Comparison of ENCODE assay signal across 10 cellular contexts in genomic region chr6:119966484-119966883, GRCh38.
DNase-seq lines count a peak whose midpoint lies in the region; ATAC-seq and TF ChIP-seq lines count a peak whose summit lies in the region.
"Had no signal": no experiment of that assay in that cellular context is flagged by ENCODE, and none has a peak within 500 bp of the region (broad histone marks: within the 10 kb centered on the region; RNA-seq: fewer than 3 reads in every experiment).

No MANE protein-coding gene starts in this region.

- ATAC-seq in aorta (ENCODE audit: low FRiP score) = no peak

- H3K4me2 ChIP-seq in H9 (ENCODE audit: insufficient read depth, insufficient read length, low read length) = no peak overlapping the region
- H3K4me2 ChIP-seq: KMS-11 had no signal

- H3K4me3 ChIP-seq in aorta (ENCODE audit: low read length in 2 of 2) = no peak overlapping the region

- no peak overlapping the region for H2BK15ac ChIP-seq in H9 (ENCODE audit: low read depth, low read length)

- no peaks in the 10 kb centered on the region for H3K27me3 ChIP-seq in H9 (ENCODE audit: insufficient read depth, low read length)
- no peaks in the 10 kb centered on the region for H3K27me3 ChIP-seq in aorta (ENCODE audit: control insufficient read depth in 1 of 2, insufficient read depth in 2 of 2, low read length in 1 of 2)

- no peak overlapping the region for H4K91ac ChIP-seq in H9 (ENCODE audit: insufficient read length, low read depth, low read length)

- TF ChIP-seq CTCF in H9 (conservative IDR thresholded peaks at IDR 0.05) = peak; percentile 75

- H4K8ac ChIP-seq in H9 (replicated peaks; ENCODE audit: insufficient read length, low read depth, low read length) = no peak overlapping the region

- no peaks in the 10 kb centered on the region for H3K27me3 Mint-ChIP-seq in activated naive CD4-positive, alpha-beta T cell treated with anti-CD3 and anti-CD28 coated beads for 36 hours (ENCODE audit: low read depth)
- no peaks in the 10 kb centered on the region for H3K27me3 Mint-ChIP-seq in H9 (ENCODE audit: low read depth)
- H3K27me3 Mint-ChIP-seq: stimulated activated naive CD8-positive, alpha-beta T cell treated with anti-CD3 and anti-CD28 coated beads, Interleukin-15, Interleukin-2, amounts not matched to agents 100 ng/mL and 50 ng/mL, for 24 hours had no signal

- no peak overlapping the region for H2BK20ac ChIP-seq in H9 (ENCODE audit: low read depth, low read length, poor library complexity, severe bottlenecking)

- no peaks in the 10 kb centered on the region for H3K23me2 ChIP-seq in H9 (ENCODE audit: insufficient read length, low read depth, low read length, poor library complexity, severe bottlenecking)

- H3K56ac ChIP-seq in H9 (ENCODE audit: insufficient read length, low read depth, low read length) = no peak overlapping the region

- H3K18ac ChIP-seq in H9 (ENCODE audit: insufficient read length, low read depth, low read length) = no peak overlapping the region

- H2BK12ac ChIP-seq in H9 (ENCODE audit: insufficient read length, low read depth, low read length) = no peak overlapping the region

- no peak overlapping the region for H2AK5ac ChIP-seq in H9 (ENCODE audit: insufficient read length, low read length)

- H4K5ac ChIP-seq in H9 (ENCODE audit: insufficient read length, low read depth, low read length) = no peak overlapping the region

- no peak overlapping the region for H2BK120ac ChIP-seq in H9 (ENCODE audit: low read depth, low read length, poor library complexity, severe bottlenecking)

- H4K20me1 ChIP-seq in H9 (ENCODE audit: control insufficient read depth, insufficient read depth, insufficient read length) = no peaks in the 10 kb centered on the region

- no peak overlapping the region for H3K14ac ChIP-seq in H9 (ENCODE audit: insufficient read depth, low read length)

- no peak overlapping the region for H3K4ac ChIP-seq in H9 (ENCODE audit: low read depth, low read length)

- no peak overlapping the region for H3K27ac Mint-ChIP-seq in activated naive CD4-positive, alpha-beta T cell treated with anti-CD3 and anti-CD28 coated beads for 36 hours
- 0 out of 7 replicates have a peak overlapping the region, but pooled peaks of 1 of the 3 experiments have one; percentile 29 for H3K27ac Mint-ChIP-seq in H9
- H3K27ac Mint-ChIP-seq: stimulated activated naive CD8-positive, alpha-beta T cell treated with anti-CD3 and anti-CD28 coated beads, Interleukin-15, Interleukin-2, amounts not matched to agents 100 ng/mL and 50 ng/mL, for 24 hours had no signal

- H3K36me3 Mint-ChIP-seq in activated naive CD4-positive, alpha-beta T cell treated with anti-CD3 and anti-CD28 coated beads for 36 hours (ENCODE audit: low read depth) = no peaks in the 10 kb centered on the region
- H3K36me3 Mint-ChIP-seq in H9 (ENCODE audit: insufficient read depth in 1 of 3, low read depth in 3 of 3) = no peaks in the 10 kb centered on the region

- H3K9me3 ChIP-seq in H9 (ENCODE audit: control insufficient read depth, low read depth, low read length) = no peaks in the 10 kb centered on the region
- peaks cover 1% of the 10 kb centered on the region for H3K9me3 ChIP-seq in aorta (ENCODE audit: control insufficient read depth, low read length)

- no peak overlapping the region for H3K23ac ChIP-seq in H9 (ENCODE audit: insufficient read length, low read depth, low read length)

- no peak overlapping the region for H2BK5ac ChIP-seq in H9 (ENCODE audit: insufficient read length, low read length)

- CTCF ChIA-PET in activated naive CD4-positive, alpha-beta T cell treated with anti-CD3 and anti-CD28 coated beads for 36 hours (lab: Charles Lee) = no interaction called here

- intact Hi-C loops in activated naive CD4-positive, alpha-beta T cell treated with anti-CD3 and anti-CD28 coated beads for 36 hours (cut with micrococcal nuclease) = no loop called here
- intact Hi-C loops in aorta (cut with DNase I) = no loop called here
- intact Hi-C loops in posterior vena cava (cut with DNase I) = no loop called here

- H3K79me2 ChIP-seq in H9 (ENCODE audit: insufficient read depth, low read length) = no peaks in the 10 kb centered on the region

- no peaks in the 10 kb centered on the region for H3K9me3 Mint-ChIP-seq in activated naive CD4-positive, alpha-beta T cell treated with anti-CD3 and anti-CD28 coated beads for 36 hours
- no peaks in the 10 kb centered on the region for H3K9me3 Mint-ChIP-seq in H9
- H3K9me3 Mint-ChIP-seq: stimulated activated naive CD8-positive, alpha-beta T cell treated with anti-CD3 and anti-CD28 coated beads, Interleukin-15, Interleukin-2, amounts not matched to agents 100 ng/mL and 50 ng/mL, for 24 hours had no signal

- H3K4me1 ChIP-seq in H9 (ENCODE audit: insufficient read depth, low read length) (no peaks in the 10 kb centered on the region), aorta (ENCODE audit: control insufficient read depth in 1 of 2, insufficient read depth in 2 of 2, low read length in 2 of 2) (no peaks in the 10 kb centered on the region)

- no peak overlapping the region for H3T11ph ChIP-seq in H9 (ENCODE audit: low read length)

- no peak overlapping the region for H3K9ac ChIP-seq in H9 (ENCODE audit: extremely low read depth, insufficient read length, low read length)
- H3K9ac ChIP-seq: KMS-11 had no signal

- H3K79me1 ChIP-seq in H9 (ENCODE audit: insufficient read depth, low read depth, low read length, poor library complexity, severe bottlenecking) = no peaks in the 10 kb centered on the region

- no peaks in the 10 kb centered on the region for H3K4me1 Mint-ChIP-seq in activated naive CD4-positive, alpha-beta T cell treated with anti-CD3 and anti-CD28 coated beads for 36 hours (ENCODE audit: low read depth)
- H3K4me1 Mint-ChIP-seq in H9 = no peaks in the 10 kb centered on the region

- DNase-seq in activated naive CD4-positive, alpha-beta T cell treated with anti-CD3 and anti-CD28 coated beads for 36 hours = peak; percentile 25
- DNase-seq in activated naive CD4-positive, alpha-beta T cell (lab: John Stamatoyannopoulos, UW) = no peak
- DNase-seq in H9 (peak; percentile 78), RPMI7951 (ENCODE audit: low read depth) (peak; percentile 19), aorta (no peak), posterior vena cava (ENCODE audit: low spot score) (no peak), putamen (ENCODE audit: low spot score) (no peak)
- DNase-seq in stimulated activated CD4-positive, alpha-beta T cell treated with anti-CD3 and anti-CD28 coated beads, Interleukin-1b, Interleukin-23, amount 100 ng/mL, for 48 hours = peak; percentile 10

- H3K27ac ChIP-seq in H9 (ENCODE audit: insufficient read length, low read depth, low read length) (no peak overlapping the region), aorta (ENCODE audit: low read depth in 1 of 2, low read length in 2 of 2) (no peak overlapping the region)
- H3K27ac ChIP-seq: KMS-11 had no signal

- H3K4me3 Mint-ChIP-seq in activated naive CD4-positive, alpha-beta T cell treated with anti-CD3 and anti-CD28 coated beads for 36 hours = no peak overlapping the region
- H3K4me3 Mint-ChIP-seq in H9 = no peak overlapping the region
- H3K4me3 Mint-ChIP-seq: stimulated activated naive CD8-positive, alpha-beta T cell treated with anti-CD3 and anti-CD28 coated beads, Interleukin-15, Interleukin-2, amounts not matched to agents 100 ng/mL and 50 ng/mL, for 24 hours had no signal

- H3K36me3 ChIP-seq in aorta (ENCODE audit: control insufficient read depth in 1 of 2, insufficient read depth in 2 of 2, low read length in 1 of 2) = no peaks in the 10 kb centered on the region

- no CpG with 5 or more reads among the region's 8 CpGs for WGBS in H9 (ENCODE audit: extremely low coverage, insufficient read length, low lambda C conversion rate)
- 88 to 90% methylated on average over 8 of the region's 8 CpGs for WGBS in aorta, 2 donors

- no peak overlapping the region for H2AFZ ChIP-seq in H9 (ENCODE audit: low read length)

Comparison
In these comparisons a context has a peak if more than half of its experiments do, and no peak if none do; other contexts are left out.
1. DNase-seq: peak in activated naive CD4-positive, alpha-beta T cell treated with anti-CD3 and anti-CD28 coated beads for 36 hours (single experiment), H9 (single experiment), RPMI7951 (single experiment) and stimulated activated CD4-positive, alpha-beta T cell treated with anti-CD3 and anti-CD28 coated beads, Interleukin-1b, Interleukin-23, amount 100 ng/mL, for 48 hours (single experiment); none in activated naive CD4-positive, alpha-beta T cell (0 of 4), aorta (0 of 2), posterior vena cava (single experiment) and putamen (single experiment).